ENCODE assay signal across 1 cellular context in genomic region chr6:87182321-87182720, GRCh38.
TF ChIP-seq lines count a peak whose summit lies in the region.

No MANE protein-coding gene starts in this region.

TF ChIP-seq in GM12878, 131 proteins besides CTCF, POLR2A, EP300 and RAD21 (continued from another document):
- TF ChIP-seq, protein P1, sequence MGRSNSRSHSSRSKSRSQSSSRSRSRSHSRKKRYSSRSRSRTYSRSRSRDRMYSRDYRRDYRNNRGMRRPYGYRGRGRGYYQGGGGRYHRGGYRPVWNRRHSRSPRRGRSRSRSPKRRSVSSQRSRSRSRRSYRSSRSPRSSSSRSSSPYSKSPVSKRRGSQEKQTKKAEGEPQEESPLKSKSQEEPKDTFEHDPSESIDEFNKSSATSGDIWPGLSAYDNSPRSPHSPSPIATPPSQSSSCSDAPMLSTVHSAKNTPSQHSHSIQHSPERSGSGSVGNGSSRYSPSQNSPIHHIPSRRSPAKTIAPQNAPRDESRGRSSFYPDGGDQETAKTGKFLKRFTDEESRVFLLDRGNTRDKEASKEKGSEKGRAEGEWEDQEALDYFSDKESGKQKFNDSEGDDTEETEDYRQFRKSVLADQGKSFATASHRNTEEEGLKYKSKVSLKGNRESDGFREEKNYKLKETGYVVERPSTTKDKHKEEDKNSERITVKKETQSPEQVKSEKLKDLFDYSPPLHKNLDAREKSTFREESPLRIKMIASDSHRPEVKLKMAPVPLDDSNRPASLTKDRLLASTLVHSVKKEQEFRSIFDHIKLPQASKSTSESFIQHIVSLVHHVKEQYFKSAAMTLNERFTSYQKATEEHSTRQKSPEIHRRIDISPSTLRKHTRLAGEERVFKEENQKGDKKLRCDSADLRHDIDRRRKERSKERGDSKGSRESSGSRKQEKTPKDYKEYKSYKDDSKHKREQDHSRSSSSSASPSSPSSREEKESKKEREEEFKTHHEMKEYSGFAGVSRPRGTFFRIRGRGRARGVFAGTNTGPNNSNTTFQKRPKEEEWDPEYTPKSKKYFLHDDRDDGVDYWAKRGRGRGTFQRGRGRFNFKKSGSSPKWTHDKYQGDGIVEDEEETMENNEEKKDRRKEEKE (IDR thresholded peaks at IDR 0.05), result no peak
- TF ChIP-seq SMAD5 (IDR thresholded peaks at IDR 0.05; ENCODE audit: low read depth), result no peak
- TF ChIP-seq SMAD1 (IDR thresholded peaks at IDR 0.05; ENCODE audit: low read depth, partially characterized antibody), result no peak
- TF ChIP-seq MTA2 (IDR thresholded peaks at IDR 0.05; ENCODE audit: low read depth), result peak; percentile 90
- TF ChIP-seq ATF7 (IDR thresholded peaks at IDR 0.05; ENCODE audit: low read depth), result peak; percentile 53
- no peak for TF ChIP-seq WRNIP1 (IDR thresholded peaks at IDR 0.05; ENCODE audit: borderline replicate concordance, low read depth, low read length)
- no peak for TF ChIP-seq ZNF384 (IDR thresholded peaks at IDR 0.05; ENCODE audit: borderline replicate concordance, low read depth, low read length)
- TF ChIP-seq, protein P2, sequence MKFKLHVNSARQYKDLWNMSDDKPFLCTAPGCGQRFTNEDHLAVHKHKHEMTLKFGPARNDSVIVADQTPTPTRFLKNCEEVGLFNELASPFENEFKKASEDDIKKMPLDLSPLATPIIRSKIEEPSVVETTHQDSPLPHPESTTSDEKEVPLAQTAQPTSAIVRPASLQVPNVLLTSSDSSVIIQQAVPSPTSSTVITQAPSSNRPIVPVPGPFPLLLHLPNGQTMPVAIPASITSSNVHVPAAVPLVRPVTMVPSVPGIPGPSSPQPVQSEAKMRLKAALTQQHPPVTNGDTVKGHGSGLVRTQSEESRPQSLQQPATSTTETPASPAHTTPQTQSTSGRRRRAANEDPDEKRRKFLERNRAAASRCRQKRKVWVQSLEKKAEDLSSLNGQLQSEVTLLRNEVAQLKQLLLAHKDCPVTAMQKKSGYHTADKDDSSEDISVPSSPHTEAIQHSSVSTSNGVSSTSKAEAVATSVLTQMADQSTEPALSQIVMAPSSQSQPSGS (IDR thresholded peaks at IDR 0.05; ENCODE audit: low read length), result peak; percentile 40; the same call in 1 of the 2 replicates
- TF ChIP-seq, protein P3, sequence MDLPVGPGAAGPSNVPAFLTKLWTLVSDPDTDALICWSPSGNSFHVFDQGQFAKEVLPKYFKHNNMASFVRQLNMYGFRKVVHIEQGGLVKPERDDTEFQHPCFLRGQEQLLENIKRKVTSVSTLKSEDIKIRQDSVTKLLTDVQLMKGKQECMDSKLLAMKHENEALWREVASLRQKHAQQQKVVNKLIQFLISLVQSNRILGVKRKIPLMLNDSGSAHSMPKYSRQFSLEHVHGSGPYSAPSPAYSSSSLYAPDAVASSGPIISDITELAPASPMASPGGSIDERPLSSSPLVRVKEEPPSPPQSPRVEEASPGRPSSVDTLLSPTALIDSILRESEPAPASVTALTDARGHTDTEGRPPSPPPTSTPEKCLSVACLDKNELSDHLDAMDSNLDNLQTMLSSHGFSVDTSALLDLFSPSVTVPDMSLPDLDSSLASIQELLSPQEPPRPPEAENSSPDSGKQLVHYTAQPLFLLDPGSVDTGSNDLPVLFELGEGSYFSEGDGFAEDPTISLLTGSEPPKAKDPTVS (IDR thresholded peaks at IDR 0.05; ENCODE audit: low read depth, low read length), result no peak
- no peak for TF ChIP-seq CHD1 (IDR thresholded peaks at IDR 0.05; ENCODE audit: low read depth, low read length)
